ENCODE assay signal across 21 cellular contexts in genomic region chr21:42183374-42184266, GRCh38. TPM values are rescaled to one million over a fixed set of nuclear protein-coding genes. Genes with fewer than 3 reads are reported as not detected.
A peak's percentile ranks its signal among the peaks of the same experiment; 100 is the strongest.
DNase-seq lines count a peak whose midpoint lies in the region; ATAC-seq, FAIRE-seq and TF ChIP-seq lines count a peak whose summit lies in the region.
"Had no signal": no experiment of that assay in that cellular context is flagged by ENCODE, and none has a peak within 500 bp of the region (broad histone marks: within the 10 kb centered on the region; RNA-seq: fewer than 3 reads in every experiment).

No MANE protein-coding gene starts in this region.

- H3K27ac ChIP-seq in trophoblast cell (ENCODE audit: low read depth, low read length) (no peak overlapping the region), Peyer's patch (no peak overlapping the region)
- H3K27ac ChIP-seq: BLaER1, SJSA1 had no signal

- TF ChIP-seq POLR2A in GM12892 (IDR thresholded peaks at IDR 0.05; ENCODE audit: low read depth, low read length) (no peak), Peyer's patch (IDR thresholded peaks at IDR 0.05) (no peak)

- TF ChIP-seq CTCF in bronchial epithelial cell (IDR thresholded peaks at IDR 0.05; ENCODE audit: insufficient read depth, low read length, severe bottlenecking) = no peak
- no peak for TF ChIP-seq CTCF in Peyer's patch (IDR thresholded peaks at IDR 0.05)

- intact Hi-C loops in sciatic nerve (cut with DNase I) = no loop called here

- no peak overlapping the region for H2AK5ac ChIP-seq in trophoblast cell (ENCODE audit: low read length)

- no peak overlapping the region for H4K8ac ChIP-seq in trophoblast cell (ENCODE audit: low read depth, low read length)

- 100% methylated on average over 5 of the region's 6 CpGs for WGBS in trophoblast cell (ENCODE audit: extremely low coverage, insufficient coverage, insufficient read length)

- H3K79me1 ChIP-seq in trophoblast cell (ENCODE audit: low read length) = no peaks in the 10 kb centered on the region

- no peak overlapping the region for H3K4me2 ChIP-seq in trophoblast cell (ENCODE audit: low read length)
- H3K4me2 ChIP-seq: BLaER1 had no signal

- H3K23ac ChIP-seq in trophoblast cell (ENCODE audit: low read length) = peak overlapping the region; percentile 92

- H3K9ac ChIP-seq in trophoblast cell (ENCODE audit: low read length) = no peak overlapping the region
- H3K9ac ChIP-seq: BLaER1 had no signal

- no peak overlapping the region for H3K4ac ChIP-seq in trophoblast cell (ENCODE audit: low read depth, low read length)

- no peaks in the 10 kb centered on the region for H3K79me2 ChIP-seq in trophoblast cell (ENCODE audit: control insufficient read depth, insufficient read depth, low read length, poor library complexity)

- H4K12ac ChIP-seq in trophoblast cell (ENCODE audit: low read depth, low read length) = no peak overlapping the region

- H2BK5ac ChIP-seq in trophoblast cell (ENCODE audit: low read depth, low read length, poor library complexity) = no peak overlapping the region

- H3K18ac ChIP-seq in trophoblast cell (ENCODE audit: low read length) = no peak overlapping the region

- no peak overlapping the region for H3K14ac ChIP-seq in trophoblast cell (ENCODE audit: low read length)

- H3K4me3 ChIP-seq in bronchial epithelial cell (ENCODE audit: low read depth, low read length) = no peak overlapping the region
- H3K4me3 ChIP-seq in trophoblast cell (ENCODE audit: low read depth, low read length) = peak overlapping the region; percentile 62
- H3K4me3 ChIP-seq in Peyer's patch = no peak overlapping the region
- H3K4me3 ChIP-seq: BLaER1, SJSA1 had no signal

- no peaks in the 10 kb centered on the region for H3K36me3 ChIP-seq in bronchial epithelial cell (ENCODE audit: control insufficient read depth, insufficient read depth, low read length)
- no peaks in the 10 kb centered on the region for H3K36me3 ChIP-seq in trophoblast cell (ENCODE audit: control insufficient read depth in 1 of 2, insufficient read depth in 2 of 2, low read length in 2 of 2)
- no peaks in the 10 kb centered on the region for H3K36me3 ChIP-seq in Peyer's patch
- H3K36me3 ChIP-seq: BLaER1, SJSA1 had no signal

- POLR2A ChIA-PET in HEK293T (lab: Yijun Ruan, JAX) = no interaction called here

- FAIRE-seq in GM12892 (lab: Jason Lieb, UNC) = peak; percentile 80
- FAIRE-seq in bronchial epithelial cell (lab: Jason Lieb, UNC) = peak; percentile 98
- FAIRE-seq: GM19239, RCC 7860 had no signal

- H3K27me3 ChIP-seq in bronchial epithelial cell (ENCODE audit: control insufficient read depth, insufficient read depth, low read length) (no peaks in the 10 kb centered on the region), trophoblast cell (ENCODE audit: insufficient read depth, low read length) (no peaks in the 10 kb centered on the region), Peyer's patch (no peaks in the 10 kb centered on the region)
- H3K27me3 ChIP-seq: BLaER1, SJSA1 had no signal

- no peak overlapping the region for H2BK120ac ChIP-seq in trophoblast cell (ENCODE audit: insufficient read depth, low read length, poor library complexity)

- H2BK12ac ChIP-seq in trophoblast cell (ENCODE audit: low read length) = no peak overlapping the region

- CTCF ChIA-PET in HEK293T (lab: Yijun Ruan, JAX) = no interaction called here

- H3K4me1 ChIP-seq in trophoblast cell (ENCODE audit: control insufficient read depth in 1 of 2, insufficient read depth in 2 of 2, low read length in 2 of 2) (no peaks in the 10 kb centered on the region), Peyer's patch (peaks cover 0 to 10% (median 4%) of the 10 kb centered on the region in 4 donors)

- no peak overlapping the region for H4K91ac ChIP-seq in trophoblast cell (ENCODE audit: low read depth, low read length)

- no peak overlapping the region for H2AFZ ChIP-seq in trophoblast cell (ENCODE audit: insufficient read depth, low read length, poor library complexity)

- ATAC-seq in sciatic nerve = no peak

- H3K9me3 ChIP-seq in trophoblast cell (ENCODE audit: insufficient read depth, low read depth, low read length) (peaks cover 7% of the 10 kb centered on the region), Peyer's patch (no peaks in the 10 kb centered on the region)
- H3K9me3 ChIP-seq: SJSA1 had no signal

- no peak for DNase-seq in GM12892 (ENCODE audit: insufficient read length)
- DNase-seq in HEK293T (ENCODE audit: extremely low spot score) = no peak
- no peak for DNase-seq in bronchial epithelial cell (ENCODE audit: low read depth)
- no peak for DNase-seq in trophoblast cell
- DNase-seq in AG08396 (ENCODE audit: low spot score) = no peak
- no peak for DNase-seq in Peyer's patch
- no peak for DNase-seq in sciatic nerve (ENCODE audit: low spot score)
- DNase-seq: CD4-positive, alpha-beta T cell; COR-L47; DMS79 treated with DMSO at 0.1 percent for 48 hours; NCI-H1417; NCI-H1694 treated with DMSO at 0.1 percent for 48 hours; NCI-H2081 treated with DMSO at 0.1 percent for 48 hours; NCI-H2171 treated with DMSO at 0.1 percent for 48 hours; NCI-H524 treated with DMSO at 0.1 percent for 48 hours; NCI-H82; T-helper 1 cell had no signal

TF ChIP-seq in HEK293T, 16 proteins besides CTCF, POLR2A, EP300 and RAD21:
- peak; percentile 25; the same call in 1 of the 2 replicates for TF ChIP-seq CTBP1 (IDR thresholded peaks at IDR 0.05; ENCODE audit: borderline replicate concordance)
- TF ChIP-seq FOXA1 (IDR thresholded peaks at IDR 0.05) = no peak
TF ChIP-seq in HEK293T: peak in this region for 1.

RNA-seq across cellular contexts. Expression of gene ABCG1, which starts 35.3 kb away (rescaled TPM):
- polyA plus RNA-seq in GM12892 (2012; ENCODE audit: missing spikeins) = 1.0 TPM
- total RNA-seq in bronchial epithelial cell = 132 and 138 TPM in 2 replicates
- 0.70 and 0.99 TPM in 2 replicates for polyA plus RNA-seq in trophoblast cell (2013)
- total RNA-seq in Peyer's patch = 10 to 100 TPM; 33.0 to 68.5 (median 40.8) TPM
- total RNA-seq in sciatic nerve = 44.2 TPM
